In the genomic region with DNA sequence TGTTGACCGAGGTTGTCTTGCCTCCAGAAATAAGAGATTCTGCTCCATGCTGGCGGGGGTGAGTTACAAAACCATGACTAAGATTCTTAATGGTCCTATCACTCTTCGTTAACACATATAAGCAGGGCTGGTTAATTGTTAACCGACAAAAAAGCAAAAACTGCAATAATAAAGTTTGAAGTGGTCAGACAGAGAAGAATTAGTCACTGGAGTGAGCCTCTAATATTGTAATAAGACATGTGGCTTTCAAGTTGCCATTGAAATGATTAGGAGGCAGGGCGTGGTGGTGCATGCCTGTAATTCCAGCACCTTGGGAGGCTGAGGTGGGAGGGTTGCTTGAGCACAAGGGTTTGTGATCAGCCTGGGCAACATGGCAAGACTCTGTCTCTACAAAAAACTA, we compare ENCODE assay signal across 21 cellular contexts.
"Had no signal": no experiment of that assay in that cellular context is flagged by ENCODE, and none has a peak within 500 bp of the region (broad histone marks: within the 10 kb centered on the region; RNA-seq: fewer than 3 reads in every experiment).

No MANE protein-coding gene starts in this region.

- DNase-seq: activated B cell treated with CpG ODN at 0.5 μM for 24 hours; activated CD4-positive, alpha-beta memory T cell treated with anti-CD3 and anti-CD28 coated beads, Interleukin-2, amount 10 ng/mL, durations not matched to agents 7 days and 5 days; activated CD4-positive, alpha-beta T cell treated with anti-CD3 and anti-CD28 coated beads for 4 hours; activated naive CD4-positive, alpha-beta T cell treated with Interleukin-2 at 50 U/mL for 16 hours; activated naive CD8-positive, alpha-beta T cell treated with anti-CD3 and anti-CD28 coated beads, Interleukin-2, amount 50 U/mL, for 24 hours; activated T-cell treated with anti-CD3 and anti-CD28 coated beads, Interleukin-2, amount 50 U/mL, for 24 hours; anterior cingulate cortex; effector CD4-positive, alpha-beta T cell; left colon; mammary epithelial cell; occipital lobe; stimulated activated CD4-positive, alpha-beta T cell treated with anti-CD3 and anti-CD28 coated beads, Interleukin-12 subunit alpha, Interleukin-12 subunit beta, amount 100 ng/mL, for 4 hours; stimulated activated CD4-positive, alpha-beta T cell treated with anti-CD3 and anti-CD28 coated beads, Interleukin-1b, Interleukin-23, amount 100 ng/mL, for 48 hours; stimulated activated CD8-positive, alpha-beta memory T cell treated with anti-CD3 and anti-CD28 coated beads, Interleukin-4, amount 100 ng/mL, for 48 hours; stimulated activated naive CD4-positive, alpha-beta T cell; T-helper 1 cell; T-helper 9 cell had no signal

- H3K4me3 ChIP-seq: coronary artery, gastroesophageal sphincter, vagina had no signal

- ATAC-seq: activated naive CD8-positive, alpha-beta T cell treated with anti-CD3 and anti-CD28 coated beads, Interleukin-2, amount 50 U/mL, for 24 hours; esophagus mucosa; gastroesophageal sphincter; left colon had no signal

- H3K9me3 ChIP-seq: gastroesophageal sphincter, vagina had no signal

- H3K27me3 ChIP-seq: gastroesophageal sphincter, vagina had no signal

- H3K36me3 ChIP-seq: vagina had no signal

- H3K4me1 ChIP-seq: vagina had no signal

- H3K27ac ChIP-seq: coronary artery, gastroesophageal sphincter, vagina had no signal
